14 cellular contexts compared by ENCODE assay signal in genomic region chrX:29044802-29045201, GRCh38.
DNase-seq lines count a peak whose midpoint lies in the region; ATAC-seq and TF ChIP-seq lines count a peak whose summit lies in the region.
"Had no signal": no experiment of that assay in that cellular context is flagged by ENCODE, and none has a peak within 500 bp of the region (broad histone marks: within the 10 kb centered on the region; RNA-seq: fewer than 3 reads in every experiment).

No MANE protein-coding gene starts in this region.

- H3K4me3 ChIP-seq in WI38 (ENCODE audit: low read depth, low read length): no peak overlapping the region
- H3K4me3 ChIP-seq in fibroblast of villous mesenchyme (ENCODE audit: low read depth, low read length): no peak overlapping the region
- H3K4me3 ChIP-seq in sigmoid colon: no peak overlapping the region

- no peaks in the 10 kb centered on the region for H3K36me3 ChIP-seq in sigmoid colon

- DNase-seq in fibroblast of villous mesenchyme (ENCODE audit: low read depth): peak; percentile 3
- no peak for DNase-seq in sigmoid colon
- no peak for DNase-seq in activated naive CD4-positive, alpha-beta T cell treated with Interleukin-2 at 50 U/mL for 16 hours
- DNase-seq: activated naive CD8-positive, alpha-beta T cell treated with anti-CD3 and anti-CD28 coated beads, Interleukin-2, amount 10 ng/mL, durations not matched to agents 7 days and 5 days; NCI-H1092; retina; stimulated activated CD4-positive, alpha-beta T cell treated with anti-CD3 and anti-CD28 coated beads, Interleukin-4, amount 100 ng/mL, for 24 hours had no signal

- no peaks in the 10 kb centered on the region for H3K9me3 ChIP-seq in sigmoid colon

- intact Hi-C loops in sigmoid colon (cut with DNase I): no loop called here

- peak; percentile 9; the same call in 1 of the 2 replicates for TF ChIP-seq CTCF in 22Rv1 (IDR thresholded peaks at IDR 0.05)
- 0 out of 2 replicates have a peak, but pooled peaks have one; percentile 6 for TF ChIP-seq CTCF in WI38 (IDR thresholded peaks at IDR 0.05; ENCODE audit: low read depth, low read length)
- peak; percentile 11 for TF ChIP-seq CTCF in fibroblast of villous mesenchyme (IDR thresholded peaks at IDR 0.05; ENCODE audit: insufficient read depth, low read depth, low read length)
- TF ChIP-seq CTCF in sigmoid colon (IDR thresholded peaks at IDR 0.05): no peak

- no peak for TF ChIP-seq POLR2A in sigmoid colon (IDR thresholded peaks at IDR 0.05)

- TF ChIP-seq EP300 in Ishikawa (IDR thresholded peaks at IDR 0.05; ENCODE audit: borderline replicate concordance) (no peak), sigmoid colon (IDR thresholded peaks at IDR 0.05) (no peak)

- ATAC-seq in GM21825 (IDR thresholded peaks at IDR 0.05; ENCODE audit: unreplicated experiment) (no peak), GM19328 (IDR thresholded peaks at IDR 0.05; ENCODE audit: unreplicated experiment) (no peak)
- ATAC-seq: stimulated activated effector memory CD8-positive, alpha-beta T cell treated with anti-CD3 and anti-CD28 coated beads, Interleukin-12 subunit alpha, Interleukin-12 subunit beta, amount 100 ng/mL, for 72 hours; WTC11 had no signal

- 0 out of 2 replicates have a peak, but pooled peaks have one; percentile 4 for TF ChIP-seq RAD21 in Ishikawa (IDR thresholded peaks at IDR 0.05; ENCODE audit: low read depth)

- no peak overlapping the region for H3K27ac ChIP-seq in 22Rv1
- H3K27ac ChIP-seq in sigmoid colon: no peak overlapping the region

- 62 to 75% methylated on average over 4 of the region's 4 CpGs for WGBS in sigmoid colon, 2 donors

- no peaks in the 10 kb centered on the region for H3K4me1 ChIP-seq in sigmoid colon

- no peaks in the 10 kb centered on the region for H3K27me3 ChIP-seq in sigmoid colon

TF ChIP-seq in Ishikawa, 13 proteins besides CTCF, POLR2A, EP300 and RAD21:
- TF ChIP-seq EGR1 (IDR thresholded peaks at IDR 0.05): no peak
- no peak for TF ChIP-seq CEBPB (IDR thresholded peaks at IDR 0.05)
- no peak for TF ChIP-seq TEAD4 (IDR thresholded peaks at IDR 0.05)

Comparison
In these comparisons a context has a peak if more than half of its experiments do, and no peak if none do; other contexts are left out.
1. CTCF ChIP-seq: peak in 22Rv1 (single experiment), WI38 (single experiment) and fibroblast of villous mesenchyme (single experiment); none in sigmoid colon (0 of 4).